9 cellular contexts compared by ENCODE assay signal in the genomic region with DNA sequence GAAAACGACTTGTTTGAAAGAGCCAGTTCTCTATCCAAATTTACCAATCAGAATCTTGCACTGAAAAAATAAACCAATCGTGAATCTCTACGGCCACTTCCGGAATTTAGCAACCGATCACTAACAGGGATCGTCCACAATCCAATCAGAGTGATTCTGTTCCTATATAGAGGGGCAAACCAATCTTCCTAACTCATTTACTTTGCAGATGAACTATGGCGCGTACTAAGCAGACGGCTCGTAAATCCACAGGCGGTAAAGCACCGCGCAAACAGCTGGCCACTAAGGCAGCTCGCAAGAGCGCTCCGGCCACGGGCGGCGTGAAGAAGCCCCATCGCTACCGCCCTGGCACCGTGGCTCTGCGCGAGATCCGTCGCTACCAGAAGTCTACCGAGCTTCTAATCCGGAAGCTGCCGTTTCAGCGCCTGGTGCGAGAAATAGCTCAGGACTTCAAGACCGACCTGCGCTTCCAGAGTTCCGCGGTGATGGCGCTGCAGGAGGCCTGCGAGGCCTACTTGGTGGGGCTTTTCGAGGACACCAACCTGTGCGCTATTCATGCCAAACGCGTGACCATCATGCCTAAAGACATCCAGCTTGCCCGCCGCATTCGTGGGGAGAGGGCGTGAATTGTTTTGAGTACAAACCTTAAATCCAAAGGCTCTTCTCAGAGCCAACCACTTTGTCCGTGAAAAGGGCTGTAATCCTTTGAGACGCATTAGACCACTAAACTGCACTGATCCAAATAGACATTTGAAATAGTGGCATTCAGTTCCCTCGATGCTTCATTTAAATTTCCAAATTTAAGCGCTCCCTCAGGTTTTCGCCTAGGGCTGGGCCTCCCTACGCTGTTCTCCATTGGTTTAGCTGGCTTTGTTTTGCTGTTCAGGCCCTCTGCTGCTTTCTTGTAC.
DNase-seq lines count a peak whose midpoint lies in the region; ATAC-seq, FAIRE-seq and TF ChIP-seq lines count a peak whose summit lies in the region.
"Had no signal": no experiment of that assay in that cellular context is flagged by ENCODE, and none has a peak within 500 bp of the region (broad histone marks: within the 10 kb centered on the region; RNA-seq: fewer than 3 reads in every experiment).

No MANE protein-coding gene starts in this region.

- H3K4me3 Mint-ChIP-seq in effector memory CD8-positive, alpha-beta T cell = no peak overlapping the region

- no peaks in the 10 kb centered on the region for H3K27me3 Mint-ChIP-seq in effector memory CD8-positive, alpha-beta T cell

- H3K27ac Mint-ChIP-seq in effector memory CD8-positive, alpha-beta T cell = no peak overlapping the region

- H3K56ac ChIP-seq in mesendoderm (ENCODE audit: low read length) = peak overlapping the region; percentile 97

- H4K20me1 ChIP-seq in HepG2 (ENCODE audit: insufficient read depth, low read length) = no peaks in the 10 kb centered on the region

- no peak overlapping the region for H2AFZ ChIP-seq in HepG2 (ENCODE audit: low read length)

- no peak overlapping the region for H2BK120ac ChIP-seq in mesendoderm (ENCODE audit: low read depth, low read length)

- peak overlapping the region; percentile 59 for H3K23ac ChIP-seq in mesendoderm (ENCODE audit: low read length)

- no peak for TF ChIP-seq EP300 in HepG2 (IDR thresholded peaks at IDR 0.05; ENCODE audit: low read depth in 2 of 2, low read length in 2 of 2)
- no peak for TF ChIP-seq EP300 in HepG2 (CRISPR knock-in tag; IDR thresholded peaks at IDR 0.05; ENCODE audit: borderline replicate concordance)

- no peaks in the 10 kb centered on the region for H3K79me1 ChIP-seq in mesendoderm (ENCODE audit: low read length)

- H3K9me3 ChIP-seq in HepG2 (ENCODE audit: low read length) (no peaks in the 10 kb centered on the region), right lobe of liver (peaks cover 0 to 9% (median 0%) of the 10 kb centered on the region in 4 donors)

- no peak overlapping the region for H4K5ac ChIP-seq in mesendoderm (ENCODE audit: low read length)

- H3K4ac ChIP-seq in mesendoderm (ENCODE audit: low read depth, low read length) = no peak overlapping the region

- H3K27me3 ChIP-seq in HepG2 (ENCODE audit: control insufficient read depth in 1 of 2, insufficient read depth in 2 of 2, low read length in 2 of 2) (no peaks in the 10 kb centered on the region; a peak in 1 of 5 replicates), right lobe of liver (no peaks in the 10 kb centered on the region), mesendoderm (ENCODE audit: insufficient read depth, low read length, poor library complexity) (no peaks in the 10 kb centered on the region)

- H3K9ac ChIP-seq in HepG2 (ENCODE audit: insufficient read depth, low read depth, low read length) (peak overlapping the region; percentile 82; the same call in 1 of the 2 replicates), mesendoderm (ENCODE audit: low read length) (peak overlapping the region; percentile 99)

- H3K79me2 ChIP-seq in HepG2 (ENCODE audit: insufficient read depth, low read length) = peaks cover 5% of the 10 kb centered on the region
- H3K79me2 ChIP-seq in mesendoderm (ENCODE audit: control insufficient read depth, insufficient read depth, low read length) = no peaks in the 10 kb centered on the region

- in situ Hi-C loops in HepG2 (cut with HindIII; ENCODE audit: extremely low pct_ligation_motif_present, low pct_unique_long_range_greater_than_20kb) = no loop called here

- no peaks in the 10 kb centered on the region for H3K9me3 Mint-ChIP-seq in effector memory CD8-positive, alpha-beta T cell

- H3K4me2 ChIP-seq in HepG2 (ENCODE audit: low read depth, low read length) (peak overlapping the region; percentile 80), mesendoderm (ENCODE audit: low read length) (peak overlapping the region; percentile 87)

- no peak for DNase-seq in HepG2 (ENCODE audit: low spot score)
- no peak for DNase-seq in right lobe of liver
- DNase-seq in effector memory CD8-positive, alpha-beta T cell = no peak
- DNase-seq in mesendoderm = peak; percentile 99
- DNase-seq in NCI-H524 treated with DMSO at 0.1 percent for 48 hours (lab: John Stamatoyannopoulos, UW) = no peak
- DNase-seq in SKM-1 (lab: John Stamatoyannopoulos, UW; ENCODE audit: unreplicated experiment) = no peak

- H3K4me1 ChIP-seq in HepG2 (ENCODE audit: insufficient read depth, low read length) = peaks cover 30% of the 10 kb centered on the region
- no peaks in the 10 kb centered on the region for H3K4me1 ChIP-seq in right lobe of liver
- no peaks in the 10 kb centered on the region for H3K4me1 ChIP-seq in mesendoderm (ENCODE audit: control insufficient read depth, low read depth, low read length)

- peak overlapping the region in 2 of 3 experiments; percentile 69 to 70; a peak in 4 of 6 replicates for H3K4me3 ChIP-seq in HepG2 (replicated peaks in 1 of 3; ENCODE audit: insufficient read depth in 1 of 3, low read depth in 2 of 3, low read length in 3 of 3)
- H3K4me3 ChIP-seq in right lobe of liver = peak overlapping the region in 1 of 3 donors; percentile 57
- peak overlapping the region; percentile 85 for H3K4me3 ChIP-seq in mesendoderm (ENCODE audit: low read length)

- no peak overlapping the region for H2AK5ac ChIP-seq in mesendoderm (ENCODE audit: low read length)

- no peak overlapping the region for H4K8ac ChIP-seq in mesendoderm (ENCODE audit: low read depth, low read length)

- CTCF ChIA-PET in HepG2 (lab: Yijun Ruan, JAX; ENCODE audit: low intra/inter-chr PET ratio, low total read pairs) = no interaction called here

- POLR2A ChIA-PET in HepG2 (lab: Yijun Ruan, JAX) = interaction anchor here (0.6 to 3.3 kb wide), 6 partner anchors 9 to 89 kb away, joined by 3 to 17 read pairs (median 5); a partner anchor contains a TSS

- TF ChIP-seq RAD21 in HepG2 (CRISPR knock-in tag; IDR thresholded peaks at IDR 0.05) = no peak

- 96% methylated on average over 51 of the region's 51 CpGs for WGBS in HepG2 (ENCODE audit: low lambda C conversion rate)
- WGBS in right lobe of liver (ENCODE audit: insufficient coverage, low coverage, low lambda C conversion rate, missing lambda C conversion rate) = 64% methylated on average over 37 of the region's 51 CpGs
- WGBS in mesendoderm (ENCODE audit: extremely low coverage, insufficient coverage, low lambda C conversion rate) = no CpG with 5 or more reads among the region's 51 CpGs

- no peak for TF ChIP-seq CTCF in HepG2 (CRISPR knock-in tag; IDR thresholded peaks at IDR 0.05)
- TF ChIP-seq CTCF in right lobe of liver (IDR thresholded peaks at IDR 0.05) = no peak

- peaks cover 0 to 6% of the 10 kb centered on the region in 2 donors for H3K4me1 Mint-ChIP-seq in effector memory CD8-positive, alpha-beta T cell (ENCODE audit: low read depth in 2 of 2)

- TF ChIP-seq POLR2A in HepG2 (IDR thresholded peaks at IDR 0.05; ENCODE audit: insufficient read depth in 1 of 2, low read depth in 2 of 2, low read length in 2 of 2) = no peak
- no peak for TF ChIP-seq POLR2A in right lobe of liver (IDR thresholded peaks at IDR 0.05)

- peak overlapping the region; percentile 65 for H3K18ac ChIP-seq in mesendoderm (ENCODE audit: low read length)

- FAIRE-seq in HepG2 (lab: Jason Lieb, UNC) = no peak
- FAIRE-seq: TTC549 had no signal

- H3K27ac ChIP-seq in HepG2 (ENCODE audit: extremely low read length, insufficient read depth, low read length) (peak overlapping the region; percentile 94), right lobe of liver (peak overlapping the region in 1 of 3 donors; percentile 61), mesendoderm (ENCODE audit: low read depth, low read length) (peak overlapping the region; percentile 98)

- H2BK15ac ChIP-seq in mesendoderm (replicated peaks; ENCODE audit: low read depth) = no peak overlapping the region

- intact Hi-C loops in HepG2 (cut with micrococcal nuclease; ENCODE audit: unreplicated experiment) = no loop called here
- intact Hi-C loops in right lobe of liver (cut with DNase I) = loop anchor here in 1 of 2 donors (10.0 kb wide), 1 partner anchor 60 kb away; a partner anchor contains a TSS

- BruUV-seq in HepG2 (replicated peaks; lab: Mats Ljungman, UMichigan) = no TSS peak

- ATAC-seq in HepG2 (no peak), right lobe of liver (no peak), HG03520 (IDR thresholded peaks at IDR 0.05; ENCODE audit: unreplicated experiment) (no peak), GM21737 (IDR thresholded peaks at IDR 0.05; ENCODE audit: unreplicated experiment) (no peak)
- ATAC-seq in effector memory CD8-positive, alpha-beta T cell (replicated peaks) = peak; percentile 8

- peaks cover 7% of the 10 kb centered on the region for H3K36me3 Mint-ChIP-seq in effector memory CD8-positive, alpha-beta T cell (ENCODE audit: insufficient read depth)

- peak overlapping the region; percentile 77 for H2BK5ac ChIP-seq in mesendoderm (ENCODE audit: low read length)

- H3K36me3 ChIP-seq in HepG2 (replicated peaks in 1 of 2; ENCODE audit: control insufficient read depth in 1 of 2, insufficient read depth in 2 of 2, low read length in 2 of 2) (no peaks in the 10 kb centered on the region; a peak in 1 of 5 replicates), right lobe of liver (no peaks in the 10 kb centered on the region), mesendoderm (ENCODE audit: control insufficient read depth, insufficient read depth, low read length) (no peaks in the 10 kb centered on the region)

TF ChIP-seq in HepG2, 621 proteins besides CTCF, POLR2A, EP300 and RAD21 (continues in another document):
- TF ChIP-seq SRY (CRISPR knock-in tag; IDR thresholded peaks at IDR 0.05) = no peak
- TF ChIP-seq, protein P1, sequence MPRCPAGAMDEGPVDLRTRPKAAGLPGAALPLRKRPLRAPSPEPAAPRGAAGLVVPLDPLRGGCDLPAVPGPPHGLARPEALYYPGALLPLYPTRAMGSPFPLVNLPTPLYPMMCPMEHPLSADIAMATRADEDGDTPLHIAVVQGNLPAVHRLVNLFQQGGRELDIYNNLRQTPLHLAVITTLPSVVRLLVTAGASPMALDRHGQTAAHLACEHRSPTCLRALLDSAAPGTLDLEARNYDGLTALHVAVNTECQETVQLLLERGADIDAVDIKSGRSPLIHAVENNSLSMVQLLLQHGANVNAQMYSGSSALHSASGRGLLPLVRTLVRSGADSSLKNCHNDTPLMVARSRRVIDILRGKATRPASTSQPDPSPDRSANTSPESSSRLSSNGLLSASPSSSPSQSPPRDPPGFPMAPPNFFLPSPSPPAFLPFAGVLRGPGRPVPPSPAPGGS (CRISPR knock-in tag; IDR thresholded peaks at IDR 0.05) = peak; percentile 78; the same call in 1 of the 2 replicates
- TF ChIP-seq, protein P2, sequence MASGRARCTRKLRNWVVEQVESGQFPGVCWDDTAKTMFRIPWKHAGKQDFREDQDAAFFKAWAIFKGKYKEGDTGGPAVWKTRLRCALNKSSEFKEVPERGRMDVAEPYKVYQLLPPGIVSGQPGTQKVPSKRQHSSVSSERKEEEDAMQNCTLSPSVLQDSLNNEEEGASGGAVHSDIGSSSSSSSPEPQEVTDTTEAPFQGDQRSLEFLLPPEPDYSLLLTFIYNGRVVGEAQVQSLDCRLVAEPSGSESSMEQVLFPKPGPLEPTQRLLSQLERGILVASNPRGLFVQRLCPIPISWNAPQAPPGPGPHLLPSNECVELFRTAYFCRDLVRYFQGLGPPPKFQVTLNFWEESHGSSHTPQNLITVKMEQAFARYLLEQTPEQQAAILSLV (CRISPR knock-in tag; IDR thresholded peaks at IDR 0.05; ENCODE audit: borderline replicate concordance) = 0 out of 2 replicates have a peak, but pooled peaks have one; percentile 61
- 0 out of 2 replicates have a peak, but pooled peaks have one; percentile 53 for TF ChIP-seq ZNF501 (CRISPR knock-in tag; IDR thresholded peaks at IDR 0.05)
- TF ChIP-seq ZNF850 (CRISPR knock-in tag; conservative IDR thresholded peaks at IDR 0.05) = no peak
